8 cellular contexts compared by ENCODE assay signal in the genomic region with DNA sequence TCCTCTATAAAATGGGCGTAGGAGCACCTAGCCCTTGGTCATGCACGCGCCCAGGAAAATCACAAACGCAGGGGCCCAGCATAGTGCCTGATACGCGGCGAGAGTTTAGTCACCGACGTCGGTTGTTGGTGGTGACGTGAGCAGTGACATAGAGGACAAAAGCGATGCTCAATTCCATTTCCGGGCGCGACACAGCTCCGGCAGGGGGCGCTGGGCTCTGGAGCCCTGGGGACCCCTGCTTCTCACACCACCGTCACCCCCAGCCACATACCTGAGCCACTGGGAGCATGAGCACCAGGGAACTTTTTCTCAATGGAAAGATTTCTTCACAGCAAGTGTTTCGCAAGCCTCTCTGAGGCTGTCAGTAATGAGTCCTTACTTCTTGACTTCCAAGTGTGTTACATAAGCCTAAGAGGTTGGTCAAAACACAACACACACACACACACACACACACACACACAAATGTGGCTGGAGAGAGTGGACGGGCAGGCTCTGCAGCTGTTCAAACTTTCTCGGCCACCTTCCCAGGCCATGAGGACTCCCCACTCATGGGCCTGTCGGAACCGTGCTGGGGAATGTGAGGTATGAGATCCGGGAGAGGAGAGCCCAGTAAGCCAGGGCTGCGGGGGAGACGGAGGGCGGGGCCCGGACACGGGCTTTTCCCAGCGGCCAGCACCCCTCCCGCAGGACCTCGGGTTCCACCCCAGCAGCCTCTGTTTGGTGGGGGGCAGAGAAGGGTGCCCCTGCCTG. TPM values are rescaled to one million over a fixed set of nuclear protein-coding genes. Genes with fewer than 3 reads are reported as not detected.
DNase-seq lines count a peak whose midpoint lies in the region; ATAC-seq and TF ChIP-seq lines count a peak whose summit lies in the region.

No MANE protein-coding gene starts in this region.

- peaks cover 8% of the 10 kb centered on the region for H3K4me1 Mint-ChIP-seq in activated CD4-positive, alpha-beta T cell treated with anti-CD3 and anti-CD28 coated beads, Interleukin-2, amount 10 ng/mL, durations not matched to agents 7 days and 5 days

- no peak overlapping the region for H3K4me3 Mint-ChIP-seq in activated CD4-positive, alpha-beta T cell treated with anti-CD3 and anti-CD28 coated beads, Interleukin-2, amount 10 ng/mL, durations not matched to agents 7 days and 5 days

- H3K27ac Mint-ChIP-seq in activated CD4-positive, alpha-beta T cell treated with anti-CD3 and anti-CD28 coated beads, Interleukin-2, amount 10 ng/mL, durations not matched to agents 7 days and 5 days = no peak overlapping the region

- intact Hi-C loops in left cardiac atrium (cut with DNase I) = loop anchor here in 1 of 2 donors (5.0 to 10.0 kb wide), 2 partner anchors 198 to 320 kb away; a partner anchor contains a TSS
- intact Hi-C loops in sciatic nerve (cut with DNase I) = loop anchor here (5.0 kb wide), 1 partner anchor 193 kb away; no protein-coding TSS in a partner anchor

- no peaks in the 10 kb centered on the region for H3K36me3 Mint-ChIP-seq in activated CD4-positive, alpha-beta T cell treated with anti-CD3 and anti-CD28 coated beads, Interleukin-2, amount 10 ng/mL, durations not matched to agents 7 days and 5 days (ENCODE audit: low read depth)

- H3K9me3 Mint-ChIP-seq in activated CD4-positive, alpha-beta T cell treated with anti-CD3 and anti-CD28 coated beads, Interleukin-2, amount 10 ng/mL, durations not matched to agents 7 days and 5 days = no peaks in the 10 kb centered on the region

- CTCF ChIA-PET in activated CD4-positive, alpha-beta T cell treated with anti-CD3 and anti-CD28 coated beads, Interleukin-2, amount 10 ng/mL, durations not matched to agents 7 days and 5 days (lab: Charles Lee) = interaction anchor here (0.6 kb wide), 1 partner anchor 206 kb away, joined by 3 read pairs; no protein-coding TSS in a partner anchor

- ATAC-seq in left cardiac atrium = peak; percentile 35 to 61
- ATAC-seq in sciatic nerve = peak; percentile 83
- no peak for ATAC-seq in GM21360 (IDR thresholded peaks at IDR 0.05; ENCODE audit: unreplicated experiment)

- peak overlapping the region; percentile 54; the same call in 1 of the 2 replicates for H3K4me3 ChIP-seq in WI38 (ENCODE audit: low read depth, low read length)

- TF ChIP-seq CTCF in WI38 (IDR thresholded peaks at IDR 0.05; ENCODE audit: low read depth, low read length) = peak; percentile 32; the same call in 1 of the 2 replicates

- peak; percentile 89 for DNase-seq in GM04504 (ENCODE audit: low read depth)
- peak; percentile 71 for DNase-seq in left cardiac atrium
- peak; percentile 84 for DNase-seq in sciatic nerve (ENCODE audit: low spot score)
- no peak for DNase-seq in GM19240 (ENCODE audit: insufficient read length, low spot score)
- DNase-seq in activated CD8-positive, alpha-beta memory T cell treated with anti-CD3 and anti-CD28 coated beads, Interleukin-2, amount 50 U/mL, for 4 hours = no peak
- no peak for DNase-seq in activated CD4-positive, alpha-beta T cell treated with anti-CD3 and anti-CD28 coated beads, Interleukin-2, amount 10 ng/mL, durations not matched to agents 7 days and 5 days

- POLR2A ChIA-PET in activated CD4-positive, alpha-beta T cell treated with anti-CD3 and anti-CD28 coated beads, Interleukin-2, amount 10 ng/mL, durations not matched to agents 7 days and 5 days (lab: Charles Lee) = no interaction called here

- peaks cover 6% of the 10 kb centered on the region for H3K27me3 Mint-ChIP-seq in activated CD4-positive, alpha-beta T cell treated with anti-CD3 and anti-CD28 coated beads, Interleukin-2, amount 10 ng/mL, durations not matched to agents 7 days and 5 days

RNA-seq across cellular contexts. Expression of a gene that starts 36.9 kb away (rescaled TPM):
- under 1 TPM in 1 of 2 donors, not detected in 1; 0.06 TPM for total RNA-seq in left cardiac atrium
- total RNA-seq in sciatic nerve = not detected
- total RNA-seq in activated CD4-positive, alpha-beta T cell treated with anti-CD3 and anti-CD28 coated beads, Interleukin-2, amount 10 ng/mL, durations not matched to agents 7 days and 5 days = not detected

Comparison
In these comparisons a context has a peak if more than half of its experiments do, and no peak if none do; other contexts are left out.
1. DNase-seq: peak in GM04504 (single experiment), left cardiac atrium (single experiment) and sciatic nerve (single experiment); none in GM19240 (single experiment), activated CD8-positive, alpha-beta memory T cell treated with anti-CD3 and anti-CD28 coated beads, Interleukin-2, amount 50 U/mL, for 4 hours (single experiment) and activated CD4-positive, alpha-beta T cell treated with anti-CD3 and anti-CD28 coated beads, Interleukin-2, amount 10 ng/mL, durations not matched to agents 7 days and 5 days (single experiment).